In the genomic region with DNA sequence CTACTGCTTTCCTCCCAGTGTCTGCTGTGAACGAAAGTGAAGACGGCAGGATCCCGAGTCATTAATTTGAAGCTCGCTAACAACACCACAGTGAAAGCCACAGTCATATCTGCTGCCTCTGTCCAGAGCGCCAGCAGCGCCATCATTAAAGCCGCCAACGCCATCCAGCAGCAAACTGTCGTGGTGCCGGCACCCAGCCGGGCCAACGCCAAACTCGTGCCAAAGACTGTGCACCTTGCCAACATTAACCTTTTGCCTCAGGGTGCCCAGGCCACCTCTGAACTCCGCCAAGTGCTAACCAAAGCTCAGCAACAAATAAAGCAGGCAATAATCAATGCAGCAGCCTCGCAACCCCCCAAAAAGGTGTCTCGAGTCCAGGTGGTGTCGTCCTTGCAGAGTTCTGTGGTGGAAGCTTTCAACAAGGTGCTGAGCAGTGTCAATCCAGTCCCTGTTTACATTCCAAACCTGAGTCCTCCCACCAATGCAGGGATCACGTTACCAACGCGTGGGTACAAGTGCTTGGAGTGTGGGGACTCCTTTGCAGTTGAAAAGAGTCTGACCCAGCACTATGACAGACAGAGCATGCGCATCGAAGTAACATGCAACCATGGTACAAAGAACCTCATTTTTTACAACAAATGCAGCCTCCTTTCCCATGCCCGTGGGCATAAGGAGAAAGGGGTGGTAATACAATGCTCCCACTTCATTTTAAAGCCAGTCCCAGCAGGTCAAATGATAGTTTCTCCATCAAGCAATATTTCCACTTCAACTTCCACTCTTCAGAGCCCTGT, we compare ENCODE assay signal across 2 cellular contexts.
TF ChIP-seq lines count a peak whose summit lies in the region.

No MANE protein-coding gene starts in this region.

TF ChIP-seq in GM23338, 12 proteins besides CTCF, POLR2A, EP300 and RAD21 (continued from another document):
- TF ChIP-seq, protein P1, sequence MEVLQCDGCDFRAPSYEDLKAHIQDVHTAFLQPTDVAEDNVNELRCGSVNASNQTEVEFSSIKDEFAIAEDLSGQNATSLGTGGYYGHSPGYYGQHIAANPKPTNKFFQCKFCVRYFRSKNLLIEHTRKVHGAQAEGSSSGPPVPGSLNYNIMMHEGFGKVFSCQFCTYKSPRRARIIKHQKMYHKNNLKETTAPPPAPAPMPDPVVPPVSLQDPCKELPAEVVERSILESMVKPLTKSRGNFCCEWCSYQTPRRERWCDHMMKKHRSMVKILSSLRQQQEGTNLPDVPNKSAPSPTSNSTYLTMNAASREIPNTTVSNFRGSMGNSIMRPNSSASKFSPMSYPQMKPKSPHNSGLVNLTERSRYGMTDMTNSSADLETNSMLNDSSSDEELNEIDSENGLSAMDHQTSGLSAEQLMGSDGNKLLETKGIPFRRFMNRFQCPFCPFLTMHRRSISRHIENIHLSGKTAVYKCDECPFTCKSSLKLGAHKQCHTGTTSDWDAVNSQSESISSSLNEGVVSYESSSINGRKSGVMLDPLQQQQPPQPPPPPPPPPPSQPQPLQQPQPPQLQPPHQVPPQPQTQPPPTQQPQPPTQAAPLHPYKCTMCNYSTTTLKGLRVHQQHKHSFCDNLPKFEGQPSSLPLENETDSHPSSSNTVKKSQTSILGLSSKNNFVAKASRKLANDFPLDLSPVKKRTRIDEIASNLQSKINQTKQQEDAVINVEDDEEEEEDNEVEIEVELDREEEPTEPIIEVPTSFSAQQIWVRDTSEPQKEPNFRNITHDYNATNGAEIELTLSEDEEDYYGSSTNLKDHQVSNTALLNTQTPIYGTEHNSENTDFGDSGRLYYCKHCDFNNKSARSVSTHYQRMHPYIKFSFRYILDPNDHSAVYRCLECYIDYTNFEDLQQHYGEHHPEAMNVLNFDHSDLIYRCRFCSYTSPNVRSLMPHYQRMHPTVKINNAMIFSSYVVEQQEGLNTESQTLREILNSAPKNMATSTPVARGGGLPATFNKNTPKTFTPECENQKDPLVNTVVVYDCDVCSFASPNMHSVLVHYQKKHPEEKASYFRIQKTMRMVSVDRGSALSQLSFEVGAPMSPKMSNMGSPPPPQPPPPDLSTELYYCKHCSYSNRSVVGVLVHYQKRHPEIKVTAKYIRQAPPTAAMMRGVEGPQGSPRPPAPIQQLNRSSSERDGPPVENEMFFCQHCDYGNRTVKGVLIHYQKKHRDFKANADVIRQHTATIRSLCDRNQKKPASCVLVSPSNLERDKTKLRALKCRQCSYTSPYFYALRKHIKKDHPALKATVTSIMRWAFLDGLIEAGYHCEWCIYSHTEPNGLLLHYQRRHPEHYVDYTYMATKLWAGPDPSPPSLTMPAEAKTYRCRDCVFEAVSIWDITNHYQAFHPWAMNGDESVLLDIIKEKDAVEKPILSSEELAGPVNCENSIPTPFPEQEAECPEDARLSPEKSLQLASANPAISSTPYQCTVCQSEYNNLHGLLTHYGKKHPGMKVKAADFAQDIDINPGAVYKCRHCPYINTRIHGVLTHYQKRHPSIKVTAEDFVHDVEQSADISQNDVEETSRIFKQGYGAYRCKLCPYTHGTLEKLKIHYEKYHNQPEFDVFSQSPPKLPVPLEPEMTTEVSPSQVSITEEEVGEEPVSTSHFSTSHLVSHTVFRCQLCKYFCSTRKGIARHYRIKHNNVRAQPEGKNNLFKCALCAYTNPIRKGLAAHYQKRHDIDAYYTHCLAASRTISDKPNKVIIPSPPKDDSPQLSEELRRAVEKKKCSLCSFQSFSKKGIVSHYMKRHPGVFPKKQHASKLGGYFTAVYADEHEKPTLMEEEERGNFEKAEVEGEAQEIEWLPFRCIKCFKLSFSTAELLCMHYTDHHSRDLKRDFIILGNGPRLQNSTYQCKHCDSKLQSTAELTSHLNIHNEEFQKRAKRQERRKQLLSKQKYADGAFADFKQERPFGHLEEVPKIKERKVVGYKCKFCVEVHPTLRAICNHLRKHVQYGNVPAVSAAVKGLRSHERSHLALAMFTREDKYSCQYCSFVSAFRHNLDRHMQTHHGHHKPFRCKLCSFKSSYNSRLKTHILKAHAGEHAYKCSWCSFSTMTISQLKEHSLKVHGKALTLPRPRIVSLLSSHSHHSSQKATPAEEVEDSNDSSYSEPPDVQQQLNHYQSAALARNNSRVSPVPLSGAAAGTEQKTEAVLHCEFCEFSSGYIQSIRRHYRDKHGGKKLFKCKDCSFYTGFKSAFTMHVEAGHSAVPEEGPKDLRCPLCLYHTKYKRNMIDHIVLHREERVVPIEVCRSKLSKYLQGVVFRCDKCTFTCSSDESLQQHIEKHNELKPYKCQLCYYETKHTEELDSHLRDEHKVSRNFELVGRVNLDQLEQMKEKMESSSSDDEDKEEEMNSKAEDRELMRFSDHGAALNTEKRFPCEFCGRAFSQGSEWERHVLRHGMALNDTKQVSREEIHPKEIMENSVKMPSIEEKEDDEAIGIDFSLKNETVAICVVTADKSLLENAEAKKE (CRISPR knock-in tag; IDR thresholded peaks at IDR 0.05), result no peak
- TF ChIP-seq, protein P2, sequence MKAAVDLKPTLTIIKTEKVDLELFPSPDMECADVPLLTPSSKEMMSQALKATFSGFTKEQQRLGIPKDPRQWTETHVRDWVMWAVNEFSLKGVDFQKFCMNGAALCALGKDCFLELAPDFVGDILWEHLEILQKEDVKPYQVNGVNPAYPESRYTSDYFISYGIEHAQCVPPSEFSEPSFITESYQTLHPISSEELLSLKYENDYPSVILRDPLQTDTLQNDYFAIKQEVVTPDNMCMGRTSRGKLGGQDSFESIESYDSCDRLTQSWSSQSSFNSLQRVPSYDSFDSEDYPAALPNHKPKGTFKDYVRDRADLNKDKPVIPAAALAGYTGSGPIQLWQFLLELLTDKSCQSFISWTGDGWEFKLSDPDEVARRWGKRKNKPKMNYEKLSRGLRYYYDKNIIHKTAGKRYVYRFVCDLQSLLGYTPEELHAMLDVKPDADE (IDR thresholded peaks at IDR 0.05), result no peak
- no peak for TF ChIP-seq CREB1 (CRISPR knock-in tag; IDR thresholded peaks at IDR 0.05; ENCODE audit: low read depth)
- TF ChIP-seq ZNF114 (CRISPR knock-in tag; IDR thresholded peaks at IDR 0.05), result no peak
- TF ChIP-seq, protein P3, sequence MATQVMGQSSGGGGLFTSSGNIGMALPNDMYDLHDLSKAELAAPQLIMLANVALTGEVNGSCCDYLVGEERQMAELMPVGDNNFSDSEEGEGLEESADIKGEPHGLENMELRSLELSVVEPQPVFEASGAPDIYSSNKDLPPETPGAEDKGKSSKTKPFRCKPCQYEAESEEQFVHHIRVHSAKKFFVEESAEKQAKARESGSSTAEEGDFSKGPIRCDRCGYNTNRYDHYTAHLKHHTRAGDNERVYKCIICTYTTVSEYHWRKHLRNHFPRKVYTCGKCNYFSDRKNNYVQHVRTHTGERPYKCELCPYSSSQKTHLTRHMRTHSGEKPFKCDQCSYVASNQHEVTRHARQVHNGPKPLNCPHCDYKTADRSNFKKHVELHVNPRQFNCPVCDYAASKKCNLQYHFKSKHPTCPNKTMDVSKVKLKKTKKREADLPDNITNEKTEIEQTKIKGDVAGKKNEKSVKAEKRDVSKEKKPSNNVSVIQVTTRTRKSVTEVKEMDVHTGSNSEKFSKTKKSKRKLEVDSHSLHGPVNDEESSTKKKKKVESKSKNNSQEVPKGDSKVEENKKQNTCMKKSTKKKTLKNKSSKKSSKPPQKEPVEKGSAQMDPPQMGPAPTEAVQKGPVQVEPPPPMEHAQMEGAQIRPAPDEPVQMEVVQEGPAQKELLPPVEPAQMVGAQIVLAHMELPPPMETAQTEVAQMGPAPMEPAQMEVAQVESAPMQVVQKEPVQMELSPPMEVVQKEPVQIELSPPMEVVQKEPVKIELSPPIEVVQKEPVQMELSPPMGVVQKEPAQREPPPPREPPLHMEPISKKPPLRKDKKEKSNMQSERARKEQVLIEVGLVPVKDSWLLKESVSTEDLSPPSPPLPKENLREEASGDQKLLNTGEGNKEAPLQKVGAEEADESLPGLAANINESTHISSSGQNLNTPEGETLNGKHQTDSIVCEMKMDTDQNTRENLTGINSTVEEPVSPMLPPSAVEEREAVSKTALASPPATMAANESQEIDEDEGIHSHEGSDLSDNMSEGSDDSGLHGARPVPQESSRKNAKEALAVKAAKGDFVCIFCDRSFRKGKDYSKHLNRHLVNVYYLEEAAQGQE (IDR thresholded peaks at IDR 0.05; ENCODE audit: unreplicated experiment), result no peak
- TF ChIP-seq EZH2 (IDR thresholded peaks at IDR 0.05; ENCODE audit: low read depth, unreplicated experiment), result no peak

TF ChIP-seq in SK-N-SH treated with all-trans-retinoic acid at 6 μM for 48 hours, 23 proteins besides CTCF, POLR2A, EP300 and RAD21 (continued from another document):
- TF ChIP-seq, protein P4, sequence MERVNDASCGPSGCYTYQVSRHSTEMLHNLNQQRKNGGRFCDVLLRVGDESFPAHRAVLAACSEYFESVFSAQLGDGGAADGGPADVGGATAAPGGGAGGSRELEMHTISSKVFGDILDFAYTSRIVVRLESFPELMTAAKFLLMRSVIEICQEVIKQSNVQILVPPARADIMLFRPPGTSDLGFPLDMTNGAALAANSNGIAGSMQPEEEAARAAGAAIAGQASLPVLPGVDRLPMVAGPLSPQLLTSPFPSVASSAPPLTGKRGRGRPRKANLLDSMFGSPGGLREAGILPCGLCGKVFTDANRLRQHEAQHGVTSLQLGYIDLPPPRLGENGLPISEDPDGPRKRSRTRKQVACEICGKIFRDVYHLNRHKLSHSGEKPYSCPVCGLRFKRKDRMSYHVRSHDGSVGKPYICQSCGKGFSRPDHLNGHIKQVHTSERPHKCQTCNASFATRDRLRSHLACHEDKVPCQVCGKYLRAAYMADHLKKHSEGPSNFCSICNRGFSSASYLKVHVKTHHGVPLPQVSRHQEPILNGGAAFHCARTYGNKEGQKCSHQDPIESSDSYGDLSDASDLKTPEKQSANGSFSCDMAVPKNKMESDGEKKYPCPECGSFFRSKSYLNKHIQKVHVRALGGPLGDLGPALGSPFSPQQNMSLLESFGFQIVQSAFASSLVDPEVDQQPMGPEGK (CRISPR knock-in tag; IDR thresholded peaks at IDR 0.05; ENCODE audit: borderline replicate concordance), result no peak
- TF ChIP-seq, protein P5, sequence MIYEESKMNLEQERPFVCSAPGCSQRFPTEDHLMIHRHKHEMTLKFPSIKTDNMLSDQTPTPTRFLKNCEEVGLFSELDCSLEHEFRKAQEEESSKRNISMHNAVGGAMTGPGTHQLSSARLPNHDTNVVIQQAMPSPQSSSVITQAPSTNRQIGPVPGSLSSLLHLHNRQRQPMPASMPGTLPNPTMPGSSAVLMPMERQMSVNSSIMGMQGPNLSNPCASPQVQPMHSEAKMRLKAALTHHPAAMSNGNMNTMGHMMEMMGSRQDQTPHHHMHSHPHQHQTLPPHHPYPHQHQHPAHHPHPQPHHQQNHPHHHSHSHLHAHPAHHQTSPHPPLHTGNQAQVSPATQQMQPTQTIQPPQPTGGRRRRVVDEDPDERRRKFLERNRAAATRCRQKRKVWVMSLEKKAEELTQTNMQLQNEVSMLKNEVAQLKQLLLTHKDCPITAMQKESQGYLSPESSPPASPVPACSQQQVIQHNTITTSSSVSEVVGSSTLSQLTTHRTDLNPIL (CRISPR knock-in tag; IDR thresholded peaks at IDR 0.05; ENCODE audit: low read depth), result no peak
- TF ChIP-seq, protein P6, sequence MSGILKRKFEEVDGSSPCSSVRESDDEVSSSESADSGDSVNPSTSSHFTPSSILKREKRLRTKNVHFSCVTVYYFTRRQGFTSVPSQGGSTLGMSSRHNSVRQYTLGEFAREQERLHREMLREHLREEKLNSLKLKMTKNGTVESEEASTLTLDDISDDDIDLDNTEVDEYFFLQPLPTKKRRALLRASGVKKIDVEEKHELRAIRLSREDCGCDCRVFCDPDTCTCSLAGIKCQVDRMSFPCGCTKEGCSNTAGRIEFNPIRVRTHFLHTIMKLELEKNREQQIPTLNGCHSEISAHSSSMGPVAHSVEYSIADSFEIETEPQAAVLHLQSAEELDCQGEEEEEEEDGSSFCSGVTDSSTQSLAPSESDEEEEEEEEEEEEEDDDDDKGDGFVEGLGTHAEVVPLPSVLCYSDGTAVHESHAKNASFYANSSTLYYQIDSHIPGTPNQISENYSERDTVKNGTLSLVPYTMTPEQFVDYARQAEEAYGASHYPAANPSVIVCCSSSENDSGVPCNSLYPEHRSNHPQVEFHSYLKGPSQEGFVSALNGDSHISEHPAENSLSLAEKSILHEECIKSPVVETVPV (CRISPR knock-in tag; IDR thresholded peaks at IDR 0.05), result no peak
- TF ChIP-seq PPARA (CRISPR knock-in tag; IDR thresholded peaks at IDR 0.05; ENCODE audit: borderline replicate concordance), result no peak
- no peak for TF ChIP-seq ZFP3 (CRISPR knock-in tag; IDR thresholded peaks at IDR 0.05)
- TF ChIP-seq ESRRG (CRISPR knock-in tag; IDR thresholded peaks at IDR 0.05), result no peak
- TF ChIP-seq, protein P7, sequence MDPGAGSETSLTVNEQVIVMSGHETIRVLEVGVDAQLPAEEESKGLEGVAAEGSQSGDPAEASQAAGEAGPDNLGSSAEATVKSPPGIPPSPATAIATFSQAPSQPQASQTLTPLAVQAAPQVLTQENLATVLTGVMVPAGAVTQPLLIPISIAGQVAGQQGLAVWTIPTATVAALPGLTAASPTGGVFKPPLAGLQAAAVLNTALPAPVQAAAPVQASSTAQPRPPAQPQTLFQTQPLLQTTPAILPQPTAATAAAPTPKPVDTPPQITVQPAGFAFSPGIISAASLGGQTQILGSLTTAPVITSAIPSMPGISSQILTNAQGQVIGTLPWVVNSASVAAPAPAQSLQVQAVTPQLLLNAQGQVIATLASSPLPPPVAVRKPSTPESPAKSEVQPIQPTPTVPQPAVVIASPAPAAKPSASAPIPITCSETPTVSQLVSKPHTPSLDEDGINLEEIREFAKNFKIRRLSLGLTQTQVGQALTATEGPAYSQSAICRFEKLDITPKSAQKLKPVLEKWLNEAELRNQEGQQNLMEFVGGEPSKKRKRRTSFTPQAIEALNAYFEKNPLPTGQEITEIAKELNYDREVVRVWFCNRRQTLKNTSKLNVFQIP (CRISPR knock-in tag; IDR thresholded peaks at IDR 0.05; ENCODE audit: borderline replicate concordance, low read depth), result no peak
- TF ChIP-seq ARNTL (CRISPR knock-in tag; IDR thresholded peaks at IDR 0.05; ENCODE audit: borderline replicate concordance, low read depth), result no peak
- no peak for TF ChIP-seq CSDC2 (CRISPR knock-in tag; IDR thresholded peaks at IDR 0.05)
TF ChIP-seq in SK-N-SH treated with all-trans-retinoic acid at 6 μM for 48 hours: peak in this region for 0.
